22 cellular contexts compared by ENCODE assay signal in genomic region chr3:140636452-140637138, GRCh38. TPM values are rescaled to one million over a fixed set of nuclear protein-coding genes. Genes with fewer than 3 reads are reported as not detected.
DNase-seq lines count a peak whose midpoint lies in the region; ATAC-seq, FAIRE-seq and TF ChIP-seq lines count a peak whose summit lies in the region.
"Had no signal": no experiment of that assay in that cellular context is flagged by ENCODE, and none has a peak within 500 bp of the region (broad histone marks: within the 10 kb centered on the region; RNA-seq: fewer than 3 reads in every experiment).

No MANE protein-coding gene starts in this region.

- H3K27ac ChIP-seq in GM23248 (no peak overlapping the region), RWPE1 (no peak overlapping the region), kidney (ENCODE audit: low read depth in 2 of 2, low read length in 2 of 2) (no peak overlapping the region)
- H3K27ac ChIP-seq: dorsolateral prefrontal cortex, esophagus muscularis mucosa, heart left ventricle had no signal

- CTCF ChIA-PET in RWPE1 (lab: Yijun Ruan, JAX) = no interaction called here

- no peak overlapping the region for H3K4me2 ChIP-seq in GM23248 (ENCODE audit: unreplicated experiment)

- in situ Hi-C loops in GM23248 (cut with MboI) = no loop called here

- H3F3A ChIP-seq in GM23248 (ENCODE audit: insufficient read depth) = no peaks in the 10 kb centered on the region

- H2AFZ ChIP-seq in GM23248 = no peak overlapping the region

- no peaks in the 10 kb centered on the region for H3K36me3 ChIP-seq in GM23248 (ENCODE audit: low read depth)
- no peaks in the 10 kb centered on the region for H3K36me3 ChIP-seq in kidney (ENCODE audit: control insufficient read depth in 1 of 2, insufficient read depth in 2 of 2, low read length in 2 of 2)
- H3K36me3 ChIP-seq: esophagus muscularis mucosa, heart left ventricle had no signal

- no peaks in the 10 kb centered on the region for H3K9me2 ChIP-seq in GM23248 (ENCODE audit: insufficient read depth)

- no peaks in the 10 kb centered on the region for H3K27me3 ChIP-seq in GM23248 (replicated peaks; ENCODE audit: insufficient read depth)
- H3K27me3 ChIP-seq: dorsolateral prefrontal cortex, esophagus muscularis mucosa, heart left ventricle had no signal

- intact Hi-C loops in sciatic nerve (cut with DNase I) (no loop called here), kidney (cut with DNase I) (no loop called here)

- 44 to 46% methylated on average over 6 of the region's 6 CpGs for WGBS in GM23248 (ENCODE audit: low coverage in 1 of 2, low lambda C conversion rate in 2 of 2, missing lambda C conversion rate in 2 of 2), 2 experiments

- FAIRE-seq in kidney (lab: Jason Lieb, UNC) = no peak
- FAIRE-seq: K562, TTC549 had no signal

- H3K79me2 ChIP-seq in GM23248 (ENCODE audit: insufficient read depth) = no peaks in the 10 kb centered on the region

- DNase-seq in GM23248 (peak; percentile 21), RWPE1 (ENCODE audit: low spot score) (peak; percentile 8), fibroblast of mammary gland (ENCODE audit: low read depth) (peak; percentile 51), sciatic nerve (ENCODE audit: low spot score) (no peak), kidney (no peak), NCI-H748 (lab: John Stamatoyannopoulos, UW; ENCODE audit: unreplicated experiment) (no peak), NCI-H2107 treated with DMSO at 0.1 percent for 48 hours (lab: John Stamatoyannopoulos, UW; ENCODE audit: unreplicated experiment) (no peak)
- DNase-seq: activated CD4-positive, alpha-beta T cell treated with anti-CD3 and anti-CD28 coated beads for 48 hours; activated CD8-positive, alpha-beta memory T cell treated with anti-CD3 and anti-CD28 coated beads, Interleukin-2, amount 10 ng/mL, durations not matched to agents 7 days and 5 days; activated naive CD8-positive, alpha-beta T cell treated with anti-CD3 and anti-CD28 coated beads, Interleukin-2, amount 50 U/mL, for 24 hours; caudate nucleus; CD8-positive, alpha-beta memory T cell; dorsolateral prefrontal cortex; heart left ventricle; naive thymus-derived CD4-positive, alpha-beta T cell; NCI-H1930; SHP77; substantia nigra had no signal

- H3K4me1 ChIP-seq in GM23248 (ENCODE audit: insufficient read depth) = peaks cover 9% of the 10 kb centered on the region; the same call in 1 of the 2 replicates
- H3K4me1 ChIP-seq in kidney (ENCODE audit: control insufficient read depth in 1 of 2, insufficient read depth in 1 of 2, low read depth in 1 of 2, low read length in 2 of 2) = peaks cover 0 to 2% of the 10 kb centered on the region in 2 donors
- H3K4me1 ChIP-seq: esophagus muscularis mucosa, heart left ventricle had no signal

- no peak for TF ChIP-seq CTCF in RWPE1 (conservative IDR thresholded peaks at IDR 0.05; ENCODE audit: low read depth)
- TF ChIP-seq CTCF in fibroblast of mammary gland (conservative IDR thresholded peaks at IDR 0.05; ENCODE audit: control insufficient read depth, insufficient read depth, low read depth, low read length) = no peak
- TF ChIP-seq CTCF in kidney (IDR thresholded peaks at IDR 0.05; ENCODE audit: borderline replicate concordance, extremely low read depth, insufficient read depth) = no peak

- no peaks in the 10 kb centered on the region for H4K20me1 ChIP-seq in GM23248 (ENCODE audit: insufficient read depth)

- ATAC-seq in sciatic nerve = peak; percentile 13
- ATAC-seq: activated CD8-positive, alpha-beta memory T cell treated with anti-CD3 and anti-CD28 coated beads, Interleukin-2, amount 10 ng/mL, durations not matched to agents 7 days and 5 days; activated naive CD8-positive, alpha-beta T cell treated with anti-CD3 and anti-CD28 coated beads, Interleukin-2, amount 50 U/mL, for 24 hours; K562; naive thymus-derived CD4-positive, alpha-beta T cell had no signal

- H3K9ac ChIP-seq in GM23248 (no peak overlapping the region), kidney (ENCODE audit: low read length in 2 of 2) (no peak overlapping the region)

- POLR2A ChIA-PET in RWPE1 (lab: Yijun Ruan, JAX; ENCODE audit: low non-redundant PET) = no interaction called here

- H3K4me3 ChIP-seq in GM23248 (no peak overlapping the region), fibroblast of mammary gland (ENCODE audit: control insufficient read depth, low read depth, low read length) (no peak overlapping the region), kidney (ENCODE audit: low read length in 2 of 2) (no peak overlapping the region)
- H3K4me3 ChIP-seq: dorsolateral prefrontal cortex, esophagus muscularis mucosa, heart left ventricle, K562 had no signal

- H3K9me3 ChIP-seq in GM23248 (ENCODE audit: low read depth) (no peaks in the 10 kb centered on the region), kidney (ENCODE audit: control insufficient read depth in 1 of 2, low read length in 2 of 2) (no peaks in the 10 kb centered on the region)
- H3K9me3 ChIP-seq: esophagus muscularis mucosa, heart left ventricle had no signal

RNA-seq across cellular contexts. Expression of gene TRIM42, which starts 41.3 kb away (rescaled TPM):
- total RNA-seq in GM23248 (2014; rRNA removed; shearing (Covaris generic)) = not detected in 2 replicates
- polyA plus RNA-seq in GM23248 (2016; fragmentation: Nextera tagmentation; extraction: Ambion mirVana) (not detected in 2 replicates), kidney (ENCODE audit: insufficient read depth, low read depth, low replicate concordance) (not detected)
- total RNA-seq in sciatic nerve (not detected), kidney (not detected)
- total RNA-seq: activated CD8-positive, alpha-beta memory T cell treated with anti-CD3 and anti-CD28 coated beads, Interleukin-2, amount 10 ng/mL, durations not matched to agents 7 days and 5 days; CD8-positive, alpha-beta memory T cell; dorsolateral prefrontal cortex; esophagus muscularis mucosa; heart left ventricle; K562; naive thymus-derived CD4-positive, alpha-beta T cell; NCI-H460 had no signal
- polyA plus RNA-seq: CD8-positive, alpha-beta memory T cell; heart left ventricle; K562; naive thymus-derived CD4-positive, alpha-beta T cell had no signal

Comparison
In these comparisons a context has a peak if more than half of its experiments do, and no peak if none do; other contexts are left out.
1. DNase-seq: peak in GM23248 (single experiment), RWPE1 (single experiment) and fibroblast of mammary gland (single experiment); none in sciatic nerve (single experiment), kidney (single experiment), NCI-H748 (single experiment) and NCI-H2107 treated with DMSO at 0.1 percent for 48 hours (single experiment).